In the genomic region with DNA sequence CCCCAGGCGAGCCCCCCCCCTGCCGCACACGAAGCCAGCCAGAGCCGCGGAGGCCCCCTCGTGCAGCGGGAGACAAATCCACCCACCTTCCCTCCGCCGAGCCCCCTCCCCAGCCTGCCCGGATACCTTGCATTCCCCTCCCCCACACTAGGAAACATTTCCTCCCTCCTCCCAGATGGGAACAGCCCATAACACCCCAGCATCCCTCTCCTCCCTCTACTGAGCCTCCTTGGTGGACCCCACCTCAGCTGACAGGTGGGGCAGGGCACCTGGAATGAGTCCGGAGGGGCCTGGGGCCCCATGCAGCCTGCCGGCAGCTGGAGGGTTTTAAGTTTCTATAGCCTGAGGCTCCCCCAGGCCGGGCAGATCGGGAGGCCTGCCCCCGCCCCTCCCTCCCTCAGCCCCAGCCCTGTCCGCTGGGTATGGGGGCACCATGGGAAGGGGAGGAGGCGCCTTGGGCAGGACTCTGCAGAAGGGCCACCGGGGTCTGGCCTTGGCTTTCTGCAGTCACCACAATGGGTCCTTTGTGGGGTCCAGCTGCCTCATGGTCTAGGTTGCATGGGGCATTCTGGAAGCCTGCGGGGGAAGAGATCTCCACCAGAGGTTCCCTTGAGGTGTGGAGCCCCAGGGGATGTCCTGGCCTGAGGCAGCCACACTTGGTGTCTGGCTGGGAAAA, we compare ENCODE assay signal across 8 cellular contexts. TPM values are rescaled to one million over a fixed set of nuclear protein-coding genes. Genes with fewer than 3 reads are reported as not detected.
A peak's percentile ranks its signal among the peaks of the same experiment; 100 is the strongest.
DNase-seq lines count a peak whose midpoint lies in the region; ATAC-seq, FAIRE-seq and TF ChIP-seq lines count a peak whose summit lies in the region.

No MANE protein-coding gene starts in this region.

- H3K27me3 ChIP-seq in BE2C = no peaks in the 10 kb centered on the region
- no peaks in the 10 kb centered on the region for H3K27me3 ChIP-seq in HCT116 (ENCODE audit: insufficient read depth, low read length)
- no peaks in the 10 kb centered on the region for H3K27me3 ChIP-seq in pancreas

- no TSS peak for BruUV-seq in HCT116 (replicated peaks; lab: Mats Ljungman, UMichigan)

- H3K9me3 ChIP-seq in BE2C (no peaks in the 10 kb centered on the region), HCT116 (ENCODE audit: control insufficient read depth in 1 of 2, insufficient read depth in 1 of 2, low read depth in 1 of 2, low read length in 2 of 2) (no peaks in the 10 kb centered on the region), pancreas (no peaks in the 10 kb centered on the region)

- WGBS in pancreas, 2 donors = 0 to 1% methylated on average over 10 to 19 of the region's 19 CpGs

- H3K4me3 ChIP-seq in BE2C (ENCODE audit: low read depth, low read length) (peak overlapping the region; percentile 75), HCT116 (replicated peaks in 1 of 2; ENCODE audit: low read depth in 1 of 2, low read length in 2 of 2) (peak overlapping the region; percentile 92 to 95), pancreas (peak overlapping the region; percentile 57 to 88 (median 76))

- no peak for TF ChIP-seq CTCF in BE2C (IDR thresholded peaks at IDR 0.05; ENCODE audit: low read depth, low read length)
- TF ChIP-seq CTCF in HCT116 (IDR thresholded peaks at IDR 0.05 in 2 of 3, conservative IDR thresholded peaks at IDR 0.05 in 1 of 3; ENCODE audit: borderline replicate concordance in 1 of 3, insufficient read depth in 1 of 3, low read depth in 2 of 3, low read length in 2 of 3) = no peak
- TF ChIP-seq CTCF in glutamatergic neuron (IDR thresholded peaks at IDR 0.05; ENCODE audit: partially characterized antibody, unreplicated experiment) = no peak
- TF ChIP-seq CTCF in pancreas (IDR thresholded peaks at IDR 0.05) = no peak

- H3K9me3 Mint-ChIP-seq in activated T-cell treated with anti-CD3 and anti-CD28 coated beads, Interleukin-2, amount 50 U/mL, for 4 hours = no peaks in the 10 kb centered on the region
- peaks cover 3% of the 10 kb centered on the region for H3K9me3 Mint-ChIP-seq in glutamatergic neuron (ENCODE audit: unreplicated experiment)

- no peaks in the 10 kb centered on the region for H4K20me1 ChIP-seq in HCT116 (ENCODE audit: insufficient read depth)

- POLR2A ChIA-PET in HCT116 (lab: Charles Lee) = no interaction called here

- H3K4me1 ChIP-seq in BE2C = no peaks in the 10 kb centered on the region
- peaks cover 9 to 31% of the 10 kb centered on the region in 2 experiments; a peak in 3 of 4 replicates for H3K4me1 ChIP-seq in HCT116 (ENCODE audit: control insufficient read depth in 1 of 2, insufficient read depth in 2 of 2, low read length in 2 of 2)
- peaks cover 15 to 21% (median 18%) of the 10 kb centered on the region in 3 donors for H3K4me1 ChIP-seq in pancreas

- H3K27ac ChIP-seq in HCT116 (ENCODE audit: low read depth, low read length) = peak overlapping the region; percentile 56; the same call in 1 of the 2 replicates
- H3K27ac ChIP-seq in pancreas = peak overlapping the region; percentile 75 to 90 (median 78)

- H3K4me3 Mint-ChIP-seq in activated T-cell treated with anti-CD3 and anti-CD28 coated beads, Interleukin-2, amount 50 U/mL, for 4 hours = peak overlapping the region; percentile 84
- H3K4me3 Mint-ChIP-seq in glutamatergic neuron (ENCODE audit: unreplicated experiment) = peak overlapping the region; percentile 82

- H3K4me2 ChIP-seq in HCT116 (ENCODE audit: low read length) = peak overlapping the region; percentile 93

- no peak overlapping the region for H2AFZ ChIP-seq in HCT116 (ENCODE audit: low read depth, low read length, poor library complexity, severe bottlenecking)

- DNase-seq in BE2C (peak; percentile 61), HCT116 (ENCODE audit: low read depth, low spot score) (no peak), glutamatergic neuron (peak; percentile 65), pancreas (peak in 2 of 6 donors; percentile 45 to 60), NCI-H1436 (lab: John Stamatoyannopoulos, UW) (no peak), SW 1271 (lab: John Stamatoyannopoulos, UW) (no peak), CD1c-positive myeloid dendritic cell (ENCODE audit: extremely low spot score) (no peak)
- DNase-seq in activated T-cell treated with anti-CD3 and anti-CD28 coated beads, Interleukin-2, amount 50 U/mL, for 4 hours = no peak

- intact Hi-C loops in HCT116 (cut with micrococcal nuclease) (no loop called here), pancreas (cut with DNase I) (no loop called here)

- no peaks in the 10 kb centered on the region for H3K9me2 ChIP-seq in HCT116 (ENCODE audit: insufficient read depth)

- CTCF ChIA-PET in HCT116 (lab: Charles Lee) = no interaction called here

- ATAC-seq in HCT116 = peak; percentile 13
- ATAC-seq in activated T-cell treated with anti-CD3 and anti-CD28 coated beads, Interleukin-2, amount 50 U/mL, for 4 hours = peak in 1 of 2 donors; percentile 6
- peak; percentile 13 to 29 (median 18) for ATAC-seq in pancreas

- FAIRE-seq in pancreas (lab: Jason Lieb, UNC) = no peak

- no peaks in the 10 kb centered on the region for H3K36me3 Mint-ChIP-seq in activated T-cell treated with anti-CD3 and anti-CD28 coated beads, Interleukin-2, amount 50 U/mL, for 4 hours (ENCODE audit: insufficient read depth)
- H3K36me3 Mint-ChIP-seq in glutamatergic neuron (ENCODE audit: unreplicated experiment) = no peaks in the 10 kb centered on the region

- no peak for TF ChIP-seq POLR2A in HCT116 (IDR thresholded peaks at IDR 0.05; ENCODE audit: borderline replicate concordance, extremely low read depth, insufficient read depth, insufficient read length)

- no peaks in the 10 kb centered on the region for H3K36me3 ChIP-seq in BE2C
- H3K36me3 ChIP-seq in HCT116 (ENCODE audit: control insufficient read depth in 1 of 2, insufficient read depth in 2 of 2, low read length in 2 of 2) = no peaks in the 10 kb centered on the region; a peak in 1 of 4 replicates
- no peaks in the 10 kb centered on the region for H3K36me3 ChIP-seq in pancreas

- no peaks in the 10 kb centered on the region for H3K27me3 Mint-ChIP-seq in activated T-cell treated with anti-CD3 and anti-CD28 coated beads, Interleukin-2, amount 50 U/mL, for 4 hours (ENCODE audit: low read depth)
- no peaks in the 10 kb centered on the region for H3K27me3 Mint-ChIP-seq in glutamatergic neuron (ENCODE audit: unreplicated experiment)

- no peak for TF ChIP-seq RAD21 in HCT116 (IDR thresholded peaks at IDR 0.05; ENCODE audit: low read depth)

- peaks cover 43% of the 10 kb centered on the region for H3K4me1 Mint-ChIP-seq in activated T-cell treated with anti-CD3 and anti-CD28 coated beads, Interleukin-2, amount 50 U/mL, for 4 hours (ENCODE audit: low read depth)
- peaks cover 14% of the 10 kb centered on the region for H3K4me1 Mint-ChIP-seq in glutamatergic neuron (ENCODE audit: low read depth, unreplicated experiment)

- H3K27ac Mint-ChIP-seq in glutamatergic neuron (ENCODE audit: unreplicated experiment) = peak overlapping the region; percentile 59

- H3K79me2 ChIP-seq in HCT116 (ENCODE audit: insufficient read depth, low read length) = peaks cover 38% of the 10 kb centered on the region

- RAD21 ChIA-PET in HCT116 (lab: Charles Lee; ENCODE audit: low non-redundant PET in 1 of 2, low total read pairs in 2 of 2, uncharacterized antibody in 2 of 2, unreplicated experiment in 2 of 2) = no interaction called here

- H3K9ac ChIP-seq in HCT116 (ENCODE audit: low read length) = peak overlapping the region; percentile 76

TF ChIP-seq in HCT116, 20 proteins besides CTCF, POLR2A, EP300 and RAD21:
- TF ChIP-seq CBX3 (IDR thresholded peaks at IDR 0.05; ENCODE audit: low read depth) (no peak), YY1 (IDR thresholded peaks at IDR 0.05; ENCODE audit: extremely low read depth, insufficient replicate concordance, low read depth, low read length) (no peak), EZH2 (IDR thresholded peaks at IDR 0.05) (no peak), ZFX (IDR thresholded peaks at IDR 0.05) (no peak), SRF (IDR thresholded peaks at IDR 0.05; ENCODE audit: low read depth) (no peak), ELF1 (IDR thresholded peaks at IDR 0.05; ENCODE audit: borderline replicate concordance, low read depth) (no peak)
TF ChIP-seq in HCT116: peak in this region for 0.

RNA-seq across cellular contexts. Expression of a gene that starts 0.7 kb away (rescaled TPM):
- 103 TPM for polyA plus RNA-seq in BE2C (2012; ENCODE audit: insufficient read depth, insufficient read length, low read depth)
- total RNA-seq in HCT116 (2021; ENCODE audit: unreplicated experiment) (73.3 TPM), glutamatergic neuron (ENCODE audit: unreplicated experiment) (76.2 TPM), pancreas (100 to 1,000 TPM in 1 of 6 donors, 10 to 100 TPM in 5; 58.3 to 101 (median 76.7) TPM)
- 85.5 and 90.7 TPM in 2 replicates for polyA plus RNA-seq in HCT116 (2012)
- 10 to 100 TPM; 28.7 to 36.3 (median 32.1) TPM for total RNA-seq in activated T-cell treated with anti-CD3 and anti-CD28 coated beads, Interleukin-2, amount 50 U/mL, for 4 hours
- polyA plus RNA-seq in pancreas = 10 to 100 TPM; 54.8 to 60.3 TPM

Comparison
In these comparisons a context has a peak if more than half of its experiments do, and no peak if none do; other contexts are left out.
1. DNase-seq: peak in BE2C (single experiment) and glutamatergic neuron (single experiment); none in HCT116 (single experiment), activated T-cell treated with anti-CD3 and anti-CD28 coated beads, Interleukin-2, amount 50 U/mL, for 4 hours (single experiment), NCI-H1436 (single experiment), SW 1271 (0 of 2) and CD1c-positive myeloid dendritic cell (single experiment).
2. Peak in every context shown above with its lines, with median percentiles within 50 percentile points of each other: H3K4me3 ChIP-seq.